ENCODE assay signal across 4 cellular contexts in genomic region chrX:149547782-149548181, GRCh38. TPM values are rescaled to one million over a fixed set of nuclear protein-coding genes. Genes with fewer than 3 reads are reported as not detected.
"Had no signal": no experiment of that assay in that cellular context is flagged by ENCODE, and none has a peak within 500 bp of the region (broad histone marks: within the 10 kb centered on the region; RNA-seq: fewer than 3 reads in every experiment).

No MANE protein-coding gene starts in this region.

RNA-seq across cellular contexts. Expression of gene HSFX3, which starts 1.9 kb away (rescaled TPM):
- total RNA-seq: LHCN-M2, M059J, MCF 10A, NCI-H460 had no signal

RNA-seq across cellular contexts. Expression of gene MAGEA9B, which starts 39.5 kb away (rescaled TPM):
- total RNA-seq: LHCN-M2, MCF 10A had no signal

RNA-seq across cellular contexts. Expression of gene HSFX2, which starts 47.3 kb away (rescaled TPM):
- total RNA-seq: LHCN-M2, NCI-H460 had no signal
